20 cellular contexts compared by ENCODE assay signal in genomic region chr1:170032531-170033295, GRCh38. TPM values are rescaled to one million over a fixed set of nuclear protein-coding genes. Genes with fewer than 3 reads are reported as not detected.
DNase-seq lines count a peak whose midpoint lies in the region; ATAC-seq and TF ChIP-seq lines count a peak whose summit lies in the region.
"Had no signal": no experiment of that assay in that cellular context is flagged by ENCODE, and none has a peak within 500 bp of the region (broad histone marks: within the 10 kb centered on the region; RNA-seq: fewer than 3 reads in every experiment).

No MANE protein-coding gene starts in this region.

- H3K4me3 ChIP-seq in coronary artery = no peak overlapping the region
- no peak overlapping the region for H3K4me3 ChIP-seq in heart right ventricle

- H3K9me3 ChIP-seq in heart right ventricle = peaks cover 0 to 10% (median 7%) of the 10 kb centered on the region in 11 donors

- no peak for ATAC-seq in HG02981 (IDR thresholded peaks at IDR 0.05; ENCODE audit: unreplicated experiment)
- ATAC-seq in heart right ventricle = no peak
- ATAC-seq: right cardiac atrium; stimulated activated naive CD8-positive, alpha-beta T cell treated with anti-CD3 and anti-CD28 coated beads, Interleukin-15, amount 100 ng/mL, for 72 hours had no signal

- H3K4me3 Mint-ChIP-seq in chondrocyte (ENCODE audit: unreplicated experiment) = no peak overlapping the region
- H3K4me3 Mint-ChIP-seq: B cell; IgD-negative memory B cell; stimulated activated naive CD8-positive, alpha-beta T cell treated with anti-CD3 and anti-CD28 coated beads, Interleukin-15, amount 100 ng/mL, for 72 hours had no signal

- H3K27me3 ChIP-seq in heart right ventricle = no peaks in the 10 kb centered on the region
- H3K27me3 ChIP-seq: neutrophil had no signal

- peaks cover 0 to 68% (median 18%) of the 10 kb centered on the region in 9 donors for H3K36me3 ChIP-seq in heart right ventricle
- H3K36me3 ChIP-seq: neutrophil had no signal

- DNase-seq in AG20443 (ENCODE audit: low spot score) (peak; percentile 5), HS-5 (ENCODE audit: low read depth) (peak; percentile 55), chondrocyte (ENCODE audit: low spot score) (no peak), renal cortical epithelial cell (ENCODE audit: low read depth) (peak; percentile 45), coronary artery (ENCODE audit: low spot score) (no peak), heart right ventricle (no peak), GM19238 (ENCODE audit: insufficient read length, low spot score) (no peak)
- DNase-seq: activated naive CD4-positive, alpha-beta T cell treated with Interleukin-2 at 50 U/mL for 16 hours; dermis blood vessel endothelial cell; head of caudate nucleus; MV-4-11; NCI-H2029 treated with DMSO at 0.1 percent for 48 hours; right cardiac atrium; SHP77; stimulated activated naive CD8-positive, alpha-beta T cell treated with anti-CD3 and anti-CD28 coated beads, Interleukin-15, amount 100 ng/mL, for 72 hours; T-helper 1 cell had no signal

- H3K27ac Mint-ChIP-seq in chondrocyte (ENCODE audit: unreplicated experiment) = peak overlapping the region; percentile 9
- H3K27ac Mint-ChIP-seq: B cell had no signal

- peaks cover 23% of the 10 kb centered on the region for H3K4me1 Mint-ChIP-seq in chondrocyte (ENCODE audit: low read depth)
- H3K4me1 Mint-ChIP-seq: B cell had no signal

- H3K27ac ChIP-seq in coronary artery = no peak overlapping the region
- H3K27ac ChIP-seq in heart right ventricle = no peak overlapping the region
- H3K27ac ChIP-seq: neutrophil had no signal

- H3K36me3 Mint-ChIP-seq in chondrocyte (ENCODE audit: low read depth) = peaks cover 12% of the 10 kb centered on the region

- no peaks in the 10 kb centered on the region for H3K4me1 ChIP-seq in heart right ventricle

- intact Hi-C loops in heart right ventricle (cut with DNase I) = no loop called here

- 86 to 89% methylated on average over 2 of the region's 2 CpGs for WGBS in heart right ventricle, 2 donors

- H3K9me3 Mint-ChIP-seq in chondrocyte (ENCODE audit: low read depth) = peaks cover 3% of the 10 kb centered on the region

- TF ChIP-seq CTCF in chondrocyte (IDR thresholded peaks at IDR 0.05) = no peak
- TF ChIP-seq CTCF in coronary artery (IDR thresholded peaks at IDR 0.05) = no peak
- no peak for TF ChIP-seq CTCF in heart right ventricle (IDR thresholded peaks at IDR 0.05)

- H3K27me3 Mint-ChIP-seq in chondrocyte (ENCODE audit: low read depth) = no peaks in the 10 kb centered on the region
- H3K27me3 Mint-ChIP-seq: B cell; IgD-negative memory B cell; stimulated activated naive CD8-positive, alpha-beta T cell treated with anti-CD3 and anti-CD28 coated beads, Interleukin-15, amount 100 ng/mL, for 72 hours had no signal

RNA-seq across cellular contexts. Expression of gene KIFAP3, which starts 41.8 kb away (rescaled TPM):
- total RNA-seq in chondrocyte = 24.0 to 31.9 TPM (median 25.5 TPM) in 3 replicates
- 29.2 and 55.7 TPM in 2 replicates for total RNA-seq in renal cortical epithelial cell
- 10 to 100 TPM; 30.9 to 84.0 (median 60.6) TPM for total RNA-seq in heart right ventricle
- polyA plus RNA-seq in heart right ventricle = 10 to 100 TPM; 16.5 to 41.4 TPM

Comparison
In these comparisons a context has a peak if more than half of its experiments do, and no peak if none do; other contexts are left out.
1. DNase-seq: peak in AG20443 (single experiment), HS-5 (single experiment) and renal cortical epithelial cell (single experiment); none in chondrocyte (single experiment), coronary artery (single experiment), heart right ventricle (0 of 2) and GM19238 (single experiment).